Comparison of ENCODE assay signal across 8 cellular contexts in the genomic region with DNA sequence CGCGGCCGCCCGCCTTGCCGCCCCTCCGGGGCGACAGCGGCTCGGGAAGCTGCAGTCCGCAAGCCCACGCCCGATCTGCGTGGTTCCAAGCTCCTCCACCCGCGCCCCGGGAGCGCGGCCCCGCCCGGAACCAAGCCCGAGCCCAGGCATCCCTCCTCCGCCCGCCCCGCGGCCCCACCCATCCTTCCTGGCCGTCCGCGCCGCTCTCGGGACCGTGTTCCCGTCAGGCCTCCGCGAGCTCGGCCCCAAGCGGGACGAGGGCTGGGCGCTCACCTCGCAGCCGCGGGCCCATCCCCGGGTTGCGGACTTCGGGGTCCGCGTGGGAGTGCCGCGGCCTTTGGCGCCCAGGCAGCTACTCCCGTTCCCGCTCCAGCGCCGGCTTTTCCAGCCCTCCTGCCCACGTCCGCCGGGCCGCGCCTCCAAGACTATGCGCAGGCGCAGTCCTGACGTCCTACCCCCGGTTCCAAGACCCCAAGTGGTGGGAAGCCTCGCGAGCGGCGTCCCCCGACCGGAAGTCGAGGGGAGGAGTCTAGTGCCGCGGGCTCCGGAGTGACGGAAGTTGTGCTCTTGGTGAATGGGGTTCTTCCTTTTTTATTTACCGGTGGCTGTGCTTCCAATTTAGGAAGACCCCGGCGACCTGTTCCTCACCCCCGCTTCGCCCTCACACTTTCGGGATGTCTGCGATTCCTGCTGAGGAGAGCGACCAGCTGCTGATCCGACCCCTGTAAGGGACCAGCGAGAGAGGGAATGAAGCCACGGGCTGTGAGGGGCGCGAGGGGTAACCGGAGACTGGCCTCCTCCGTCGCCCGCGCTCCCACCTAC. TPM values are rescaled to one million over a fixed set of nuclear protein-coding genes. Genes with fewer than 3 reads are reported as not detected.
DNase-seq lines count a peak whose midpoint lies in the region; ATAC-seq lines count a peak whose summit lies in the region.

A gene (plus strand): TSS at position 555 of the 822 bp plus-strand sequence. CDS start 120 bp downstream, at position 675.
A gene with protein sequence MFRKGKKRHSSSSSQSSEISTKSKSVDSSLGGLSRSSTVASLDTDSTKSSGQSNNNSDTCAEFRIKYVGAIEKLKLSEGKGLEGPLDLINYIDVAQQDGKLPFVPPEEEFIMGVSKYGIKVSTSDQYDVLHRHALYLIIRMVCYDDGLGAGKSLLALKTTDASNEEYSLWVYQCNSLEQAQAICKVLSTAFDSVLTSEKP (minus strand): TSS at position 429 of the 822 bp plus-strand sequence. CDS start 4,831 bp downstream, outside the sequence.

- no peaks in the 10 kb centered on the region for H3K27me3 ChIP-seq in BLaER1 treated with 17β-estradiol and CSF1 and Interleukin-3, amounts not matched to agents 10 nM and 100 nM

- H3K4me2 ChIP-seq in BLaER1 treated with 17β-estradiol and CSF1 and Interleukin-3, amounts not matched to agents 10 nM and 100 nM = peak within 1 kb of the TSS; percentile 94 to 99 (median 97)

- peaks cover 41 to 60% (median 48%) of the 10 kb centered on the region in 10 experiments for H3K4me1 ChIP-seq in BLaER1 treated with 17β-estradiol and CSF1 and Interleukin-3, amounts not matched to agents 10 nM and 100 nM

- peak within 1 kb of the TSS; percentile 87 to 96 (median 92) for H3K27ac ChIP-seq in BLaER1 treated with 17β-estradiol and CSF1 and Interleukin-3, amounts not matched to agents 10 nM and 100 nM

- DNase-seq in NCI-H748 (lab: John Stamatoyannopoulos, UW; ENCODE audit: unreplicated experiment) (peak; percentile 98), dedifferentiated amniotic fluid mesenchymal stem cell (ENCODE audit: extremely low spot score) (peak; percentile 98), left lobe of liver (ENCODE audit: low spot score) (peak; percentile 98)
- peak; percentile 92 for DNase-seq in activated CD4-positive, alpha-beta T cell treated with anti-CD3 and anti-CD28 coated beads, Interleukin-2, amount 50 U/mL, for 1 hour
- peak; percentile 92 for DNase-seq in stimulated activated CD4-positive, alpha-beta T cell treated with anti-CD3 and anti-CD28 coated beads, Interleukin-2, amount 100 ng/mL, for 4 hours (ENCODE audit: low read depth)

- H3K36me3 ChIP-seq in BLaER1 treated with 17β-estradiol and CSF1 and Interleukin-3, amounts not matched to agents 10 nM and 100 nM = peaks cover 1 to 34% (median 14%) of the 10 kb centered on the region in 11 experiments

- peaks cover 0 to 44% (median 33%) of the 10 kb centered on the region in 11 experiments; a peak in 17 of 22 replicates for H4K20me1 ChIP-seq in BLaER1 treated with 17β-estradiol and CSF1 and Interleukin-3, amounts not matched to agents 10 nM and 100 nM

- peak within 1 kb of the TSS; percentile 91 to 98 (median 94) for H3K9ac ChIP-seq in BLaER1 treated with 17β-estradiol and CSF1 and Interleukin-3, amounts not matched to agents 10 nM and 100 nM

- peak within 1 kb of the TSS; percentile 80 to 100 (median 88) for H3K4me3 ChIP-seq in BLaER1 treated with 17β-estradiol and CSF1 and Interleukin-3, amounts not matched to agents 10 nM and 100 nM

- no peaks in the 10 kb centered on the region for H3K9me3 ChIP-seq in BLaER1 treated with 17β-estradiol and CSF1 and Interleukin-3, amounts not matched to agents 10 nM and 100 nM (replicated peaks in 1 of 11)

- peak; percentile 80 for ATAC-seq in GM19351 (IDR thresholded peaks at IDR 0.05; ENCODE audit: unreplicated experiment)
- peak; percentile 78 for ATAC-seq in HG03521 (IDR thresholded peaks at IDR 0.05; ENCODE audit: unreplicated experiment)
- ATAC-seq in left lobe of liver = peak; percentile 92

RNA-seq across cellular contexts. Expression of the first gene that starts in this region (rescaled TPM):
- 12.0 TPM for total RNA-seq in left lobe of liver

RNA-seq across cellular contexts. Expression of the second gene that starts in this region (rescaled TPM):
- 28.6 TPM for total RNA-seq in left lobe of liver

Comparison
In these comparisons a context has a peak if more than half of its experiments do, and no peak if none do; other contexts are left out.
1. Peak in every context shown above with its lines: DNase-seq, ATAC-seq, H3K4me3 ChIP-seq and H3K27ac ChIP-seq.